Comparison of ENCODE assay signal across 11 cellular contexts in genomic region chr1:232575524-232576040, GRCh38. TPM values are rescaled to one million over a fixed set of nuclear protein-coding genes. Genes with fewer than 3 reads are reported as not detected.
A peak's percentile ranks its signal among the peaks of the same experiment; 100 is the strongest.
DNase-seq lines count a peak whose midpoint lies in the region; ATAC-seq and TF ChIP-seq lines count a peak whose summit lies in the region.
"Had no signal": no experiment of that assay in that cellular context is flagged by ENCODE, and none has a peak within 500 bp of the region (broad histone marks: within the 10 kb centered on the region; RNA-seq: fewer than 3 reads in every experiment).

No MANE protein-coding gene starts in this region.

- H3K4me1 ChIP-seq in CD8-positive, alpha-beta T cell (ENCODE audit: insufficient read depth, low read length): peaks cover 24% of the 10 kb centered on the region
- H3K4me1 ChIP-seq in IMR-90 (ENCODE audit: control insufficient read depth, insufficient read depth, low read length): peaks cover 2% of the 10 kb centered on the region; the same call in 1 of the 2 replicates
- H3K4me1 ChIP-seq in mesenchymal stem cell (ENCODE audit: control insufficient read depth, insufficient read depth, low read depth, low read length): peaks cover 5% of the 10 kb centered on the region
- no peaks in the 10 kb centered on the region for H3K4me1 ChIP-seq in testis

- H2BK5ac ChIP-seq in IMR-90 (ENCODE audit: low read depth, low read length, poor library complexity, severe bottlenecking): peak overlapping the region; percentile 40
- H2BK5ac ChIP-seq in mesenchymal stem cell (ENCODE audit: low read depth, low read length, poor library complexity, severe bottlenecking): no peak overlapping the region

- H3K27ac Mint-ChIP-seq in CD8-positive, alpha-beta T cell: no peak overlapping the region
- H3K27ac Mint-ChIP-seq in brain: peak overlapping the region in 3 of 5 experiments; percentile 6 to 30 (median 26)
- no peak overlapping the region for H3K27ac Mint-ChIP-seq in stimulated activated naive CD8-positive, alpha-beta T cell treated with anti-CD3 and anti-CD28 coated beads, Interleukin-15, amount 100 ng/mL, for 72 hours

- H3K36me3 Mint-ChIP-seq in CD8-positive, alpha-beta T cell: no peaks in the 10 kb centered on the region
- H3K36me3 Mint-ChIP-seq in brain: peaks cover 37% of the 10 kb centered on the region
- H3K36me3 Mint-ChIP-seq: CD4-positive, CD25-positive, alpha-beta regulatory T cell had no signal

- POLR2A ChIA-PET in CD8-positive, alpha-beta T cell (lab: Charles Lee): no interaction called here
- POLR2A ChIA-PET in IMR-90 (lab: Charles Lee; ENCODE audit: unreplicated experiment): no interaction called here

- peak overlapping the region; percentile 82; the same call in 1 of the 2 replicates for H3K4me2 ChIP-seq in IMR-90 (ENCODE audit: low read depth, low read length)
- no peak overlapping the region for H3K4me2 ChIP-seq in mesenchymal stem cell (ENCODE audit: low read length, poor library complexity, severe bottlenecking)

- H2BK120ac ChIP-seq in IMR-90 (ENCODE audit: low read depth, low read length): peak overlapping the region; percentile 60
- H2BK120ac ChIP-seq in mesenchymal stem cell (ENCODE audit: low read depth, low read length): no peak overlapping the region

- H3K4me1 Mint-ChIP-seq in CD8-positive, alpha-beta T cell (ENCODE audit: low read depth): peaks cover 34% of the 10 kb centered on the region
- H3K4me1 Mint-ChIP-seq in brain: peaks cover 73% of the 10 kb centered on the region
- H3K4me1 Mint-ChIP-seq in stimulated activated naive CD8-positive, alpha-beta T cell treated with anti-CD3 and anti-CD28 coated beads, Interleukin-15, amount 100 ng/mL, for 72 hours: peaks cover 32% of the 10 kb centered on the region

- no peaks in the 10 kb centered on the region for H3K9me3 Mint-ChIP-seq in CD8-positive, alpha-beta T cell
- H3K9me3 Mint-ChIP-seq in brain: peaks cover 0 to 2% (median 0%) of the 10 kb centered on the region in 5 experiments
- no peaks in the 10 kb centered on the region for H3K9me3 Mint-ChIP-seq in stimulated activated naive CD8-positive, alpha-beta T cell treated with anti-CD3 and anti-CD28 coated beads, Interleukin-15, amount 100 ng/mL, for 72 hours

- H2AK9ac ChIP-seq in IMR-90 (replicated peaks; ENCODE audit: low read depth, low read length, poor library complexity): no peak overlapping the region

- no peaks in the 10 kb centered on the region for H3K9me3 ChIP-seq in CD8-positive, alpha-beta T cell (ENCODE audit: low read length)
- H3K9me3 ChIP-seq in IMR-90 (ENCODE audit: control insufficient read depth, insufficient read depth, low read length) (no peaks in the 10 kb centered on the region), mesenchymal stem cell (ENCODE audit: control insufficient read depth, low read length) (no peaks in the 10 kb centered on the region), testis (no peaks in the 10 kb centered on the region)

- H3K23ac ChIP-seq in IMR-90 (ENCODE audit: low read depth, low read length): peak overlapping the region; percentile 63; the same call in 1 of the 2 replicates
- no peak overlapping the region for H3K23ac ChIP-seq in mesenchymal stem cell (ENCODE audit: low read length in 2 of 2)

- H3K9ac ChIP-seq in IMR-90 (ENCODE audit: low read depth, low read length) (peak overlapping the region; percentile 11; the same call in 1 of the 2 replicates), mesenchymal stem cell (ENCODE audit: low read length) (no peak overlapping the region)

- no peaks in the 10 kb centered on the region for H3K27me3 ChIP-seq in CD8-positive, alpha-beta T cell (ENCODE audit: insufficient read depth, low read length)
- no peaks in the 10 kb centered on the region for H3K27me3 ChIP-seq in IMR-90 (ENCODE audit: control insufficient read depth, insufficient read depth, low read length)
- H3K27me3 ChIP-seq in mesenchymal stem cell (ENCODE audit: control insufficient read depth in 1 of 2, insufficient read depth in 1 of 2, low read length in 2 of 2): no peaks in the 10 kb centered on the region
- no peaks in the 10 kb centered on the region for H3K27me3 ChIP-seq in testis

- no peak for ATAC-seq in CD8-positive, alpha-beta T cell
- ATAC-seq in IMR-90 (ENCODE audit: low read depth): peak; percentile 13
- no peak for ATAC-seq in GM19351 (IDR thresholded peaks at IDR 0.05; ENCODE audit: unreplicated experiment)
- ATAC-seq in HG02759 (IDR thresholded peaks at IDR 0.05; ENCODE audit: unreplicated experiment): no peak
- no peak for ATAC-seq in stimulated activated naive CD8-positive, alpha-beta T cell treated with anti-CD3 and anti-CD28 coated beads, Interleukin-15, amount 100 ng/mL, for 72 hours

- no peak for TF ChIP-seq RAD21 in IMR-90 (IDR thresholded peaks at IDR 0.05; ENCODE audit: low read length)

- H3K56ac ChIP-seq in IMR-90 (ENCODE audit: extremely low read depth, insufficient read depth, low read length): no peak overlapping the region

- BruUV-seq in IMR-90 (replicated peaks; lab: Mats Ljungman, UMichigan): no TSS peak

- H4K8ac ChIP-seq in IMR-90 (ENCODE audit: low read depth in 2 of 2, low read length in 2 of 2): peak overlapping the region in 1 of 2 experiments; percentile 32; a peak in 2 of 4 replicates
- no peak overlapping the region for H4K8ac ChIP-seq in mesenchymal stem cell (ENCODE audit: low read length)

- no peak for DNase-seq in CD8-positive, alpha-beta T cell
- DNase-seq in IMR-90 (peak; percentile 56), mesenchymal stem cell (no peak), testis (no peak)
- DNase-seq in stimulated activated naive CD8-positive, alpha-beta T cell treated with anti-CD3 and anti-CD28 coated beads, Interleukin-15, amount 100 ng/mL, for 72 hours: no peak
- DNase-seq: activated gamma-delta T cell treated with Interleukin-2 at 50 U/mL for 16 hours; CD4-positive, CD25-positive, alpha-beta regulatory T cell; stimulated activated CD4-positive, alpha-beta T cell treated with anti-CD3 and anti-CD28 coated beads, Interleukin-15, amount 100 ng/mL, for 24 hours had no signal

- no peaks in the 10 kb centered on the region for H3K36me3 ChIP-seq in CD8-positive, alpha-beta T cell (ENCODE audit: insufficient read depth, low read length)
- peaks cover 1% of the 10 kb centered on the region; the same call in 1 of the 2 replicates for H3K36me3 ChIP-seq in IMR-90 (ENCODE audit: control insufficient read depth, insufficient read depth, low read length)
- peaks cover 0 to 15% of the 10 kb centered on the region in 2 experiments for H3K36me3 ChIP-seq in mesenchymal stem cell (ENCODE audit: control insufficient read depth in 1 of 2, insufficient read depth in 2 of 2, low read depth in 1 of 2, low read length in 2 of 2)
- H3K36me3 ChIP-seq in testis (ENCODE audit: low read depth, missing control alignments): no peaks in the 10 kb centered on the region

- H2BK15ac ChIP-seq in IMR-90 (ENCODE audit: low read depth, low read length): no peak overlapping the region
- H2BK15ac ChIP-seq in mesenchymal stem cell (ENCODE audit: low read depth, poor library complexity, severe bottlenecking): no peak overlapping the region

- H3K4me3 Mint-ChIP-seq in CD8-positive, alpha-beta T cell: peak overlapping the region; percentile 56
- H3K4me3 Mint-ChIP-seq in brain: no peak overlapping the region
- no peak overlapping the region for H3K4me3 Mint-ChIP-seq in stimulated activated naive CD8-positive, alpha-beta T cell treated with anti-CD3 and anti-CD28 coated beads, Interleukin-15, amount 100 ng/mL, for 72 hours
- H3K4me3 Mint-ChIP-seq: CD4-positive, CD25-positive, alpha-beta regulatory T cell had no signal

- TF ChIP-seq CTCF in CD8-positive, alpha-beta T cell (IDR thresholded peaks at IDR 0.05): no peak
- no peak for TF ChIP-seq CTCF in IMR-90 (conservative IDR thresholded peaks at IDR 0.05; ENCODE audit: low read depth, low read length)
- no peak for TF ChIP-seq CTCF in brain (conservative IDR thresholded peaks at IDR 0.05)
- TF ChIP-seq CTCF in testis (IDR thresholded peaks at IDR 0.05): no peak

- CTCF ChIA-PET in CD8-positive, alpha-beta T cell (lab: Charles Lee): no interaction called here
- CTCF ChIA-PET in IMR-90 (lab: Yijun Ruan, JAX): no interaction called here

- no peaks in the 10 kb centered on the region for H3K27me3 Mint-ChIP-seq in CD8-positive, alpha-beta T cell (ENCODE audit: low read depth)
- no peaks in the 10 kb centered on the region for H3K27me3 Mint-ChIP-seq in brain
- no peaks in the 10 kb centered on the region for H3K27me3 Mint-ChIP-seq in stimulated activated naive CD8-positive, alpha-beta T cell treated with anti-CD3 and anti-CD28 coated beads, Interleukin-15, amount 100 ng/mL, for 72 hours

- H3K4ac ChIP-seq in IMR-90 (ENCODE audit: low read depth, low read length) (peak overlapping the region; percentile 51), mesenchymal stem cell (ENCODE audit: low read depth in 1 of 2, low read length in 2 of 2) (no peak overlapping the region)

- H3K18ac ChIP-seq in IMR-90 (ENCODE audit: low read depth, low read length) (peak overlapping the region; percentile 50; the same call in 1 of the 2 replicates), mesenchymal stem cell (ENCODE audit: low read depth in 1 of 2, low read length in 2 of 2) (no peak overlapping the region)

- TF ChIP-seq POLR2A in IMR-90 (IDR thresholded peaks at IDR 0.05; ENCODE audit: low read depth, low read length): no peak
- no peak for TF ChIP-seq POLR2A in testis (IDR thresholded peaks at IDR 0.05)

- intact Hi-C loops in CD8-positive, alpha-beta T cell (cut with DNase I, micrococcal nuclease): no loop called here
- intact Hi-C loops in IMR-90 (cut with micrococcal nuclease): loop anchor here (2.0 kb wide), 1 partner anchor 21 kb away; no protein-coding TSS in a partner anchor
- intact Hi-C loops in testis (cut with DNase I; ENCODE audit: low total_unique reads): no loop called here

- dilution Hi-C loops in IMR-90 (cut with HindIII; ENCODE audit: low sequenced_read_pairs, unreplicated experiment): no loop called here

- in situ Hi-C loops in IMR-90 (cut with MboI; ENCODE audit: low sequenced_read_pairs): no loop called here

- peak overlapping the region; percentile 48; the same call in 1 of the 2 replicates for H2BK20ac ChIP-seq in IMR-90 (ENCODE audit: low read depth, low read length)

- H3K79me1 ChIP-seq in IMR-90 (ENCODE audit: low read depth in 1 of 2, low read length in 2 of 2): peaks cover 0 to 22% of the 10 kb centered on the region in 2 experiments; a peak in 1 of 4 replicates
- H3K79me1 ChIP-seq in mesenchymal stem cell (replicated peaks; ENCODE audit: low read length, poor library complexity, severe bottlenecking): peaks cover 34% of the 10 kb centered on the region

- no peaks in the 10 kb centered on the region for H3K9me1 ChIP-seq in IMR-90 (ENCODE audit: insufficient read depth, low read length)

- H2AK5ac ChIP-seq in IMR-90 (ENCODE audit: low read depth, low read length) (no peak overlapping the region; the same call in 1 of the 2 replicates), mesenchymal stem cell (ENCODE audit: low read length, severe bottlenecking) (no peak overlapping the region)

- H4K5ac ChIP-seq in IMR-90 (ENCODE audit: low read depth, low read length): no peak overlapping the region

- no peak overlapping the region for H3K4me3 ChIP-seq in CD8-positive, alpha-beta T cell (ENCODE audit: low read depth, low read length)
- H3K4me3 ChIP-seq in IMR-90 (ENCODE audit: insufficient read depth, low read depth, low read length) (peak overlapping the region; percentile 32; the same call in 1 of the 2 replicates), mesenchymal stem cell (ENCODE audit: insufficient read depth in 1 of 2, low read depth in 1 of 2, low read length in 2 of 2) (no peak overlapping the region), testis (no peak overlapping the region)

- H3K27ac ChIP-seq in CD8-positive, alpha-beta T cell (ENCODE audit: low read depth, low read length): no peak overlapping the region
- no peak overlapping the region for H3K27ac ChIP-seq in IMR-90 (ENCODE audit: insufficient read depth, low read length)
- H3K27ac ChIP-seq in mesenchymal stem cell (ENCODE audit: low read length, poor library complexity, severe bottlenecking): peak overlapping the region; percentile 13
- H3K27ac ChIP-seq in testis: no peak overlapping the region

- no peaks in the 10 kb centered on the region for H4K20me1 ChIP-seq in IMR-90 (ENCODE audit: insufficient read depth, low read length)

- H2BK12ac ChIP-seq in mesenchymal stem cell (ENCODE audit: low read length in 2 of 2): no peak overlapping the region

- H2AFZ ChIP-seq in IMR-90 (replicated peaks; ENCODE audit: low read length, poor library complexity) (no peak overlapping the region), mesenchymal stem cell (ENCODE audit: low read depth, low read length) (no peak overlapping the region)

- no peak overlapping the region for H4K91ac ChIP-seq in IMR-90 (ENCODE audit: insufficient read depth, low read depth, low read length)
- H4K91ac ChIP-seq in mesenchymal stem cell (ENCODE audit: low read length): no peak overlapping the region

- 88% methylated on average over 1 of the region's 6 CpGs; no CpG with 5 or more reads in 1 of the 2 experiments for WGBS in IMR-90 (ENCODE audit: extremely low coverage in 2 of 2, insufficient read length in 1 of 2), 2 experiments
- WGBS in mesenchymal stem cell: 76% methylated on average over 4 of the region's 6 CpGs
- 61 to 80% methylated on average over 6 of the region's 6 CpGs for WGBS in testis, 2 donors

- no peak overlapping the region; the same call in 1 of the 2 replicates for H3K14ac ChIP-seq in IMR-90 (replicated peaks; ENCODE audit: low read depth, low read length)
- H3K14ac ChIP-seq in mesenchymal stem cell (ENCODE audit: low read length in 2 of 2): no peak overlapping the region

RNA-seq across cellular contexts. Expression of gene SIPA1L2, which starts 54.4 kb away (rescaled TPM):
- 1 to 10 TPM; 2.1 to 2.2 TPM for total RNA-seq in CD8-positive, alpha-beta T cell
- total RNA-seq in IMR-90 (2012; rRNA removed) (11.9 and 13.4 TPM in 2 replicates), testis (10 to 100 TPM; 36.1 to 43.4 TPM)
- polyA plus RNA-seq in IMR-90 (2012; rRNA removed) (6.2 and 7.1 TPM in 2 replicates), brain (ENCODE audit: insufficient read depth, low read depth, low replicate concordance) (24.5 TPM), testis (ENCODE audit: insufficient read depth, low read depth, low replicate concordance) (19.5 TPM)
- 3.5 and 6.2 TPM in 2 replicates for polyA plus RNA-seq in IMR-90 (2012; cell fraction: cytosol; rRNA removed)
- polyA plus RNA-seq in IMR-90 (2012; cell fraction: nucleus; rRNA removed; ENCODE audit: low replicate concordance): 12.0 and 22.7 TPM in 2 replicates
- polyA plus RNA-seq in mesenchymal stem cell (2013, experiment 1 of 2): 10.2 TPM
- 9.6 TPM for polyA plus RNA-seq in mesenchymal stem cell (2013, experiment 2 of 2)
- polyA plus RNA-seq: CD4-positive, CD25-positive, alpha-beta regulatory T cell had no signal

Comparison
In these comparisons a context has a peak if more than half of its experiments do, and no peak if none do; other contexts are left out.
1. H3K27ac Mint-ChIP-seq: peak in brain (3 of 5); none in CD8-positive, alpha-beta T cell (single experiment) and stimulated activated naive CD8-positive, alpha-beta T cell treated with anti-CD3 and anti-CD28 coated beads, Interleukin-15, amount 100 ng/mL, for 72 hours (0 of 2).